In genomic region chr15:48868549-48868948, GRCh38 we compare ENCODE assay signal across 14 cellular contexts. TPM values are rescaled to one million over a fixed set of nuclear protein-coding genes. Genes with fewer than 3 reads are reported as not detected.
DNase-seq lines count a peak whose midpoint lies in the region; ATAC-seq, FAIRE-seq and TF ChIP-seq lines count a peak whose summit lies in the region.
"Had no signal": no experiment of that assay in that cellular context is flagged by ENCODE, and none has a peak within 500 bp of the region (broad histone marks: within the 10 kb centered on the region; RNA-seq: fewer than 3 reads in every experiment).

No MANE protein-coding gene starts in this region.

- peak overlapping the region; percentile 96; the same call in 1 of the 2 replicates for H3K23ac ChIP-seq in IMR-90 (ENCODE audit: low read depth, low read length)

- peaks cover 5 to 20% of the 10 kb centered on the region in 2 experiments; a peak in 2 of 4 replicates for H3K79me1 ChIP-seq in IMR-90 (ENCODE audit: low read depth in 1 of 2, low read length in 2 of 2)

- ATAC-seq in IMR-90 (ENCODE audit: low read depth) (peak; percentile 52), gastroesophageal sphincter (peak; percentile 79), GM21576 (IDR thresholded peaks at IDR 0.05; ENCODE audit: unreplicated experiment) (no peak)
- ATAC-seq: left lobe of liver had no signal

- no peak overlapping the region for H2AFZ ChIP-seq in IMR-90 (replicated peaks; ENCODE audit: low read length, poor library complexity)

- H3K4me2 ChIP-seq in IMR-90 (ENCODE audit: low read depth, low read length): peak overlapping the region; percentile 63; the same call in 1 of the 2 replicates

- H3K4me1 ChIP-seq in IMR-90 (ENCODE audit: control insufficient read depth, insufficient read depth, low read length) (peaks cover 21% of the 10 kb centered on the region), adipocyte (ENCODE audit: control insufficient read depth, insufficient read depth, low read length) (peaks cover 37% of the 10 kb centered on the region), gastroesophageal sphincter (peaks cover 0 to 24% (median 4%) of the 10 kb centered on the region in 3 donors), kidney (ENCODE audit: control insufficient read depth in 1 of 2, insufficient read depth in 1 of 2, low read depth in 1 of 2, low read length in 2 of 2) (no peaks in the 10 kb centered on the region)
- H3K4me1 ChIP-seq: Caco-2 had no signal

- H3K18ac ChIP-seq in IMR-90 (ENCODE audit: low read depth, low read length): peak overlapping the region; percentile 98

- intact Hi-C loops in IMR-90 (cut with micrococcal nuclease) (loop anchor here (5.0 to 10.0 kb wide), 3 partner anchors 179 to 1446 kb away; partner anchors contain the start of gene SECISBP2L), kidney (cut with DNase I) (no loop called here)

- H4K20me1 ChIP-seq in IMR-90 (ENCODE audit: insufficient read depth, low read length): no peaks in the 10 kb centered on the region

- peak overlapping the region; percentile 85 for H4K91ac ChIP-seq in IMR-90 (ENCODE audit: insufficient read depth, low read depth, low read length)

- no TSS peak for BruUV-seq in IMR-90 (replicated peaks; lab: Mats Ljungman, UMichigan)

- peak overlapping the region; percentile 66 to 94 for H4K8ac ChIP-seq in IMR-90 (ENCODE audit: low read depth in 2 of 2, low read length in 2 of 2)

- no peak for TF ChIP-seq EP300 in gastroesophageal sphincter (IDR thresholded peaks at IDR 0.05)

- TF ChIP-seq RAD21 in IMR-90 (IDR thresholded peaks at IDR 0.05; ENCODE audit: low read length): no peak

- peak overlapping the region; percentile 62; the same call in 1 of the 2 replicates for H3K56ac ChIP-seq in IMR-90 (ENCODE audit: extremely low read depth, insufficient read depth, low read length)

- no peak for FAIRE-seq in kidney (lab: Jason Lieb, UNC)

- dilution Hi-C loops in IMR-90 (cut with HindIII; ENCODE audit: low sequenced_read_pairs, unreplicated experiment): no loop called here

- TF ChIP-seq CTCF in IMR-90 (conservative IDR thresholded peaks at IDR 0.05; ENCODE audit: low read depth, low read length) (no peak), gastroesophageal sphincter (IDR thresholded peaks at IDR 0.05) (no peak), GM10248 (IDR thresholded peaks at IDR 0.05; ENCODE audit: control extremely low read depth, extremely low read depth, low read depth, missing control alignments) (no peak), kidney (IDR thresholded peaks at IDR 0.05; ENCODE audit: borderline replicate concordance, extremely low read depth, insufficient read depth) (no peak)

- TF ChIP-seq POLR2A in IMR-90 (IDR thresholded peaks at IDR 0.05; ENCODE audit: low read depth, low read length) (no peak), gastroesophageal sphincter (IDR thresholded peaks at IDR 0.05) (no peak)

- H2BK120ac ChIP-seq in IMR-90 (ENCODE audit: low read depth, low read length): peak overlapping the region; percentile 97

- no peaks in the 10 kb centered on the region for H3K36me3 ChIP-seq in IMR-90 (ENCODE audit: control insufficient read depth, insufficient read depth, low read length)
- no peaks in the 10 kb centered on the region for H3K36me3 ChIP-seq in adipocyte (ENCODE audit: control insufficient read depth, insufficient read depth, low read length, severe bottlenecking)
- no peaks in the 10 kb centered on the region for H3K36me3 ChIP-seq in gastroesophageal sphincter
- no peaks in the 10 kb centered on the region for H3K36me3 ChIP-seq in kidney (ENCODE audit: control insufficient read depth in 1 of 2, insufficient read depth in 2 of 2, low read length in 2 of 2)
- H3K36me3 ChIP-seq: adrenal gland, neutrophil had no signal

- H4K5ac ChIP-seq in IMR-90 (ENCODE audit: low read depth, low read length): peak overlapping the region; percentile 99

- peak overlapping the region; percentile 93 for H2BK5ac ChIP-seq in IMR-90 (ENCODE audit: low read depth, low read length, poor library complexity, severe bottlenecking)

- no CpG with 5 or more reads among the region's 2 CpGs for WGBS in IMR-90 (ENCODE audit: extremely low coverage in 2 of 2, insufficient read length in 1 of 2), 2 experiments
- 58 to 68% methylated on average over 2 of the region's 2 CpGs for WGBS in gastroesophageal sphincter (ENCODE audit: low coverage in 1 of 2), 2 donors

- CTCF ChIA-PET in IMR-90 (lab: Yijun Ruan, JAX) (interaction anchor here (1.0 to 1.2 kb wide), 2 partner anchors 9 to 93 kb away, joined by 3 to 4 read pairs; partner anchors contain the start of gene EID1), GM10248 (lab: Yijun Ruan, JAX) (interaction anchor here (1.1 to 1.6 kb wide), 2 partner anchors 10 to 554 kb away, joined by 3 to 5 read pairs; no protein-coding TSS in a partner anchor)

- no peak overlapping the region for H3K4me3 ChIP-seq in IMR-90 (ENCODE audit: insufficient read depth, low read depth, low read length)
- no peak overlapping the region for H3K4me3 ChIP-seq in adipocyte (ENCODE audit: low read length)
- H3K4me3 ChIP-seq in gastroesophageal sphincter: no peak overlapping the region
- H3K4me3 ChIP-seq in kidney (ENCODE audit: low read length in 2 of 2): no peak overlapping the region
- H3K4me3 ChIP-seq: adrenal gland had no signal

- H2AK9ac ChIP-seq in IMR-90 (replicated peaks; ENCODE audit: low read depth, low read length, poor library complexity): no peak overlapping the region

- peak overlapping the region; percentile 92 for H3K4ac ChIP-seq in IMR-90 (ENCODE audit: low read depth, low read length)

- H3K9ac ChIP-seq in IMR-90 (ENCODE audit: low read depth, low read length) (no peak overlapping the region; the same call in 1 of the 2 replicates), adipocyte (ENCODE audit: low read length) (no peak overlapping the region), kidney (ENCODE audit: low read length in 2 of 2) (no peak overlapping the region)

- DNase-seq in AML-193 (lab: John Stamatoyannopoulos, UW): peak; percentile 12 to 22
- peak; percentile 87 for DNase-seq in IMR-90
- DNase-seq in adipocyte (ENCODE audit: low read depth): peak; percentile 56
- DNase-seq in activated CD8-positive, alpha-beta memory T cell treated with anti-CD3 and anti-CD28 coated beads for 24 hours: no peak
- DNase-seq in GM10248 (ENCODE audit: extremely low spot score): no peak
- no peak for DNase-seq in kidney
- DNase-seq: adrenal gland, Caco-2, erythroblast, NCI-H446 treated with DMSO at 0.1 percent for 48 hours had no signal

- H2BK20ac ChIP-seq in IMR-90 (ENCODE audit: low read depth, low read length): peak overlapping the region; percentile 98

- peak overlapping the region; percentile 95 for H2AK5ac ChIP-seq in IMR-90 (ENCODE audit: low read depth, low read length)

- H2BK15ac ChIP-seq in IMR-90 (ENCODE audit: low read depth, low read length): peak overlapping the region; percentile 92

- H3K14ac ChIP-seq in IMR-90 (replicated peaks; ENCODE audit: low read depth, low read length): peak overlapping the region; percentile 97

- H3K9me3 ChIP-seq in IMR-90 (ENCODE audit: control insufficient read depth, insufficient read depth, low read length): no peaks in the 10 kb centered on the region
- H3K9me3 ChIP-seq in adipocyte (ENCODE audit: control insufficient read depth, low read length): no peaks in the 10 kb centered on the region
- H3K9me3 ChIP-seq in gastroesophageal sphincter: no peaks in the 10 kb centered on the region
- no peaks in the 10 kb centered on the region for H3K9me3 ChIP-seq in kidney (ENCODE audit: control insufficient read depth in 1 of 2, low read length in 2 of 2)
- H3K9me3 ChIP-seq: adrenal gland, Caco-2, neutrophil had no signal

- peaks cover 10% of the 10 kb centered on the region for H3K9me1 ChIP-seq in IMR-90 (ENCODE audit: insufficient read depth, low read length)

- in situ Hi-C loops in IMR-90 (cut with MboI; ENCODE audit: low sequenced_read_pairs): loop anchor here (5.0 to 25.0 kb wide), 4 partner anchors 284 to 1276 kb away; partner anchors contain the start of gene FGF7

- POLR2A ChIA-PET in IMR-90 (lab: Charles Lee; ENCODE audit: unreplicated experiment) (interaction anchor here (1.3 kb wide), 1 partner anchor 10 kb away, joined by 5 read pairs; the partner anchor contains the start of gene EID1), GM10248 (lab: Yijun Ruan, JAX) (no interaction called here)

- peak overlapping the region; percentile 97 for H3K27ac ChIP-seq in IMR-90 (ENCODE audit: insufficient read depth, low read length)
- H3K27ac ChIP-seq in gastroesophageal sphincter: peak overlapping the region in 3 of 4 donors; percentile 18 to 45 (median 24)
- no peak overlapping the region for H3K27ac ChIP-seq in kidney (ENCODE audit: low read depth in 2 of 2, low read length in 2 of 2)
- H3K27ac ChIP-seq: adrenal gland, neutrophil had no signal

- no peaks in the 10 kb centered on the region for H3K27me3 ChIP-seq in IMR-90 (ENCODE audit: control insufficient read depth, insufficient read depth, low read length)
- no peaks in the 10 kb centered on the region for H3K27me3 ChIP-seq in adipocyte (replicated peaks; ENCODE audit: control insufficient read depth, insufficient read depth, low read length)
- H3K27me3 ChIP-seq in gastroesophageal sphincter: peaks cover 3% of the 10 kb centered on the region
- H3K27me3 ChIP-seq: adrenal gland, neutrophil had no signal

TF ChIP-seq in IMR-90, 13 proteins besides CTCF, POLR2A, EP300 and RAD21 (continues in another document):
- TF ChIP-seq RFX5 (IDR thresholded peaks at IDR 0.05; ENCODE audit: low read depth, low read length) (no peak), MAZ (IDR thresholded peaks at IDR 0.05; ENCODE audit: borderline replicate concordance, low read depth, low read length) (no peak), BHLHE40 (IDR thresholded peaks at IDR 0.05; ENCODE audit: low read depth, low read length) (0 out of 2 replicates have a peak, but pooled peaks have one; percentile 8), CHD1 (IDR thresholded peaks at IDR 0.05; ENCODE audit: low read depth, low read length) (no peak)

RNA-seq across cellular contexts. Expression of gene EID1, which starts 9.4 kb away (rescaled TPM):
- total RNA-seq in IMR-90 (2012; rRNA removed) (147 and 308 TPM in 2 replicates), gastroesophageal sphincter (100 to 1,000 TPM; 329 to 383 (median 335) TPM), kidney (119 TPM)
- polyA plus RNA-seq in IMR-90 (2012; rRNA removed) (162 and 191 TPM in 2 replicates), kidney (ENCODE audit: insufficient read depth, low read depth, low replicate concordance) (123 TPM)
- 116 and 250 TPM in 2 replicates for polyA plus RNA-seq in IMR-90 (2012; cell fraction: cytosol; rRNA removed)
- 31.4 and 62.4 TPM in 2 replicates for polyA plus RNA-seq in IMR-90 (2012; cell fraction: nucleus; rRNA removed; ENCODE audit: low replicate concordance)

RNA-seq across cellular contexts. Expression of gene CEP152, which starts 57.7 kb away (rescaled TPM):
- total RNA-seq in IMR-90 (2012; rRNA removed): 7.3 and 10.3 TPM in 2 replicates
- polyA plus RNA-seq in IMR-90 (2012; rRNA removed): 1.4 and 2.1 TPM in 2 replicates
- polyA plus RNA-seq in IMR-90 (2012; cell fraction: cytosol; rRNA removed): 0.09 and 0.30 TPM in 2 replicates
- 0.35 and 1.2 TPM in 2 replicates for polyA plus RNA-seq in IMR-90 (2012; cell fraction: nucleus; rRNA removed; ENCODE audit: low replicate concordance)
- total RNA-seq in gastroesophageal sphincter: 1 to 10 TPM; 3.0 to 5.0 (median 3.9) TPM
- 4.5 TPM for total RNA-seq in kidney
- polyA plus RNA-seq in kidney (ENCODE audit: insufficient read depth, low read depth, low replicate concordance): 1.4 TPM

Comparison
In these comparisons a context has a peak if more than half of its experiments do, and no peak if none do; other contexts are left out.
1. DNase-seq: peak in AML-193 (2 of 2), IMR-90 (single experiment) and adipocyte (single experiment); none in activated CD8-positive, alpha-beta memory T cell treated with anti-CD3 and anti-CD28 coated beads for 24 hours (single experiment), GM10248 (single experiment) and kidney (single experiment).
2. H3K27ac ChIP-seq: peak in IMR-90 (single experiment) and gastroesophageal sphincter (3 of 4); none in kidney (0 of 2).